1 cellular context compared by ENCODE assay signal in the genomic region with DNA sequence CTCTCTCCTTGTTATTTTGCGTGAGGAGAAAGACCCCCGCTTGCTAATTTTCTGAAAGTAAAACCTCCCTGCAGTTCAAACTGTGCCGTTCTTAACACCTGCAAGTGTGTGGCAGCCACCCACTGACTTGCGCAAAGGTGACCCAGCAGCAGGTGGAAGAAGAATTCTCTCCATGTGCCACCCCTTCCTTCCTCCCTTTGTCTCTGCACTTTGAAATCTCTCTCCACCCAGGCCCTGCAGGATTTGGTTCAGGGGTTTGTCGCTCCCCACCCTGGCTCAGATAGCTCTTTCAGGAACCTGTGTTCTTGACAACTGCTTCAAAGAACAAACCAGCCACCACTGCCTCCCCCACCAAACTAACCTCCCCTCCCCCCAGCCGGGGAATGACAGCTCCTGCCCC.
TF ChIP-seq lines count a peak whose summit lies in the region.

No MANE protein-coding gene starts in this region.

TF ChIP-seq in GM23338, 12 proteins besides CTCF, POLR2A, EP300 and RAD21 (continued from another document):
- TF ChIP-seq, protein P1, sequence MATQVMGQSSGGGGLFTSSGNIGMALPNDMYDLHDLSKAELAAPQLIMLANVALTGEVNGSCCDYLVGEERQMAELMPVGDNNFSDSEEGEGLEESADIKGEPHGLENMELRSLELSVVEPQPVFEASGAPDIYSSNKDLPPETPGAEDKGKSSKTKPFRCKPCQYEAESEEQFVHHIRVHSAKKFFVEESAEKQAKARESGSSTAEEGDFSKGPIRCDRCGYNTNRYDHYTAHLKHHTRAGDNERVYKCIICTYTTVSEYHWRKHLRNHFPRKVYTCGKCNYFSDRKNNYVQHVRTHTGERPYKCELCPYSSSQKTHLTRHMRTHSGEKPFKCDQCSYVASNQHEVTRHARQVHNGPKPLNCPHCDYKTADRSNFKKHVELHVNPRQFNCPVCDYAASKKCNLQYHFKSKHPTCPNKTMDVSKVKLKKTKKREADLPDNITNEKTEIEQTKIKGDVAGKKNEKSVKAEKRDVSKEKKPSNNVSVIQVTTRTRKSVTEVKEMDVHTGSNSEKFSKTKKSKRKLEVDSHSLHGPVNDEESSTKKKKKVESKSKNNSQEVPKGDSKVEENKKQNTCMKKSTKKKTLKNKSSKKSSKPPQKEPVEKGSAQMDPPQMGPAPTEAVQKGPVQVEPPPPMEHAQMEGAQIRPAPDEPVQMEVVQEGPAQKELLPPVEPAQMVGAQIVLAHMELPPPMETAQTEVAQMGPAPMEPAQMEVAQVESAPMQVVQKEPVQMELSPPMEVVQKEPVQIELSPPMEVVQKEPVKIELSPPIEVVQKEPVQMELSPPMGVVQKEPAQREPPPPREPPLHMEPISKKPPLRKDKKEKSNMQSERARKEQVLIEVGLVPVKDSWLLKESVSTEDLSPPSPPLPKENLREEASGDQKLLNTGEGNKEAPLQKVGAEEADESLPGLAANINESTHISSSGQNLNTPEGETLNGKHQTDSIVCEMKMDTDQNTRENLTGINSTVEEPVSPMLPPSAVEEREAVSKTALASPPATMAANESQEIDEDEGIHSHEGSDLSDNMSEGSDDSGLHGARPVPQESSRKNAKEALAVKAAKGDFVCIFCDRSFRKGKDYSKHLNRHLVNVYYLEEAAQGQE (IDR thresholded peaks at IDR 0.05; ENCODE audit: unreplicated experiment): no peak
- no peak for TF ChIP-seq ZNF331 (CRISPR knock-in tag; IDR thresholded peaks at IDR 0.05; ENCODE audit: low read depth)
- no peak for TF ChIP-seq ZNF462 (CRISPR knock-in tag; IDR thresholded peaks at IDR 0.05)
- TF ChIP-seq CREB1 (CRISPR knock-in tag; IDR thresholded peaks at IDR 0.05; ENCODE audit: low read depth): no peak
- TF ChIP-seq POLR2AphosphoS5 (IDR thresholded peaks at IDR 0.05; ENCODE audit: low read depth): no peak
- TF ChIP-seq NANOG (IDR thresholded peaks at IDR 0.05; ENCODE audit: borderline replicate concordance): no peak
- TF ChIP-seq EZH2 (IDR thresholded peaks at IDR 0.05; ENCODE audit: low read depth, unreplicated experiment): no peak
